Comparison of ENCODE assay signal across 2 cellular contexts in genomic region chr9:36063804-36064447, GRCh38.
TF ChIP-seq lines count a peak whose summit lies in the region.

No MANE protein-coding gene starts in this region.

TF ChIP-seq in HepG2, 621 proteins besides CTCF, POLR2A, EP300 and RAD21:
- TF ChIP-seq, protein P1, sequence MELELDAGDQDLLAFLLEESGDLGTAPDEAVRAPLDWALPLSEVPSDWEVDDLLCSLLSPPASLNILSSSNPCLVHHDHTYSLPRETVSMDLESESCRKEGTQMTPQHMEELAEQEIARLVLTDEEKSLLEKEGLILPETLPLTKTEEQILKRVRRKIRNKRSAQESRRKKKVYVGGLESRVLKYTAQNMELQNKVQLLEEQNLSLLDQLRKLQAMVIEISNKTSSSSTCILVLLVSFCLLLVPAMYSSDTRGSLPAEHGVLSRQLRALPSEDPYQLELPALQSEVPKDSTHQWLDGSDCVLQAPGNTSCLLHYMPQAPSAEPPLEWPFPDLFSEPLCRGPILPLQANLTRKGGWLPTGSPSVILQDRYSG (CRISPR knock-in tag; IDR thresholded peaks at IDR 0.05) = no peak
- TF ChIP-seq GPN1 (CRISPR knock-in tag; IDR thresholded peaks at IDR 0.05; ENCODE audit: borderline replicate concordance) (no peak), REXO4 (CRISPR knock-in tag; IDR thresholded peaks at IDR 0.05; ENCODE audit: borderline replicate concordance) (no peak), ZNF256 (CRISPR knock-in tag; conservative IDR thresholded peaks at IDR 0.05) (no peak), UBTF (CRISPR knock-in tag; IDR thresholded peaks at IDR 0.05) (no peak), ZNF775 (CRISPR knock-in tag; IDR thresholded peaks at IDR 0.05; ENCODE audit: borderline replicate concordance) (no peak), FOXJ3 (CRISPR knock-in tag; IDR thresholded peaks at IDR 0.05; ENCODE audit: borderline replicate concordance) (no peak), CCDC6 (CRISPR knock-in tag; IDR thresholded peaks at IDR 0.05) (no peak), PCBP1 (IDR thresholded peaks at IDR 0.05; ENCODE audit: borderline replicate concordance, low read depth, low read length) (no peak), MAFK (conservative IDR thresholded peaks at IDR 0.05 in 1 of 2, IDR thresholded peaks at IDR 0.05 in 1 of 2; ENCODE audit: low read length in 2 of 2) (peak; percentile 81 to 85), NCOR1 (IDR thresholded peaks at IDR 0.05; ENCODE audit: borderline replicate concordance, low read length) (no peak), MAFF (IDR thresholded peaks at IDR 0.05; ENCODE audit: low read depth, low read length) (peak; percentile 67), ZNF614 (CRISPR knock-in tag; IDR thresholded peaks at IDR 0.05; ENCODE audit: borderline replicate concordance) (no peak), POGZ (CRISPR knock-in tag; IDR thresholded peaks at IDR 0.05) (no peak)
- TF ChIP-seq, protein P2, sequence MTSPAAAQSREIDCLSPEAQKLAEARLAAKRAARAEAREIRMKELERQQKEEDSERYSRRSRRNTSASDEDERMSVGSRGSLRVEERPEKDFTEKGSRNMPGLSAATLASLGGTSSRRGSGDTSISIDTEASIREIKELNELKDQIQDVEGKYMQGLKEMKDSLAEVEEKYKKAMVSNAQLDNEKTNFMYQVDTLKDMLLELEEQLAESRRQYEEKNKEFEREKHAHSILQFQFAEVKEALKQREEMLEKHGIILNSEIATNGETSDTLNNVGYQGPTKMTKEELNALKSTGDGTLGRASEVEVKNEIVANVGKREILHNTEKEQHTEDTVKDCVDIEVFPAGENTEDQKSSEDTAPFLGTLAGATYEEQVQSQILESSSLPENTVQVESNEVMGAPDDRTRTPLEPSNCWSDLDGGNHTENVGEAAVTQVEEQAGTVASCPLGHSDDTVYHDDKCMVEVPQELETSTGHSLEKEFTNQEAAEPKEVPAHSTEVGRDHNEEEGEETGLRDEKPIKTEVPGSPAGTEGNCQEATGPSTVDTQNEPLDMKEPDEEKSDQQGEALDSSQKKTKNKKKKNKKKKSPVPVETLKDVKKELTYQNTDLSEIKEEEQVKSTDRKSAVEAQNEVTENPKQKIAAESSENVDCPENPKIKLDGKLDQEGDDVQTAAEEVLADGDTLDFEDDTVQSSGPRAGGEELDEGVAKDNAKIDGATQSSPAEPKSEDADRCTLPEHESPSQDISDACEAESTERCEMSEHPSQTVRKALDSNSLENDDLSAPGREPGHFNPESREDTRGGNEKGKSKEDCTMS (CRISPR knock-in tag; conservative IDR thresholded peaks at IDR 0.05) = no peak
- TF ChIP-seq, protein P3, sequence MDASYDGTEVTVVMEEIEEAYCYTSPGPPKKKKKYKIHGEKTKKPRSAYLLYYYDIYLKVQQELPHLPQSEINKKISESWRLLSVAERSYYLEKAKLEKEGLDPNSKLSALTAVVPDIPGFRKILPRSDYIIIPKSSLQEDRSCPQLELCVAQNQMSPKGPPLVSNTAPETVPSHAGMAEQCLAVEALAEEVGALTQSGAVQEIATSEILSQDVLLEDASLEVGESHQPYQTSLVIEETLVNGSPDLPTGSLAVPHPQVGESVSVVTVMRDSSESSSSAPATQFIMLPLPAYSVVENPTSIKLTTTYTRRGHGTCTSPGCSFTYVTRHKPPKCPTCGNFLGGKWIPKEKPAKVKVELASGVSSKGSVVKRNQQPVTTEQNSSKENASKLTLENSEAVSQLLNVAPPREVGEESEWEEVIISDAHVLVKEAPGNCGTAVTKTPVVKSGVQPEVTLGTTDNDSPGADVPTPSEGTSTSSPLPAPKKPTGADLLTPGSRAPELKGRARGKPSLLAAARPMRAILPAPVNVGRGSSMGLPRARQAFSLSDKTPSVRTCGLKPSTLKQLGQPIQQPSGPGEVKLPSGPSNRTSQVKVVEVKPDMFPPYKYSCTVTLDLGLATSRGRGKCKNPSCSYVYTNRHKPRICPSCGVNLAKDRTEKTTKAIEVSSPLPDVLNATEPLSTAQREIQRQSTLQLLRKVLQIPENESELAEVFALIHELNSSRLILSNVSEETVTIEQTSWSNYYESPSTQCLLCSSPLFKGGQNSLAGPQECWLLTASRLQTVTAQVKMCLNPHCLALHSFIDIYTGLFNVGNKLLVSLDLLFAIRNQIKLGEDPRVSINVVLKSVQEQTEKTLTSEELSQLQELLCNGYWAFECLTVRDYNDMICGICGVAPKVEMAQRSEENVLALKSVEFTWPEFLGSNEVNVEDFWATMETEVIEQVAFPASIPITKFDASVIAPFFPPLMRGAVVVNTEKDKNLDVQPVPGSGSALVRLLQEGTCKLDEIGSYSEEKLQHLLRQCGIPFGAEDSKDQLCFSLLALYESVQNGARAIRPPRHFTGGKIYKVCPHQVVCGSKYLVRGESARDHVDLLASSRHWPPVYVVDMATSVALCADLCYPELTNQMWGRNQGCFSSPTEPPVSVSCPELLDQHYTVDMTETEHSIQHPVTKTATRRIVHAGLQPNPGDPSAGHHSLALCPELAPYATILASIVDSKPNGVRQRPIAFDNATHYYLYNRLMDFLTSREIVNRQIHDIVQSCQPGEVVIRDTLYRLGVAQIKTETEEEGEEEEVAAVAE (CRISPR knock-in tag; IDR thresholded peaks at IDR 0.05; ENCODE audit: borderline replicate concordance) = no peak

TF ChIP-seq in K562, 482 proteins besides CTCF, POLR2A, EP300 and RAD21:
- peak; percentile 10; the same call in 1 of the 2 replicates for TF ChIP-seq MAFK (IDR thresholded peaks at IDR 0.05; ENCODE audit: low read length)
- TF ChIP-seq MAFG (tag; conservative IDR thresholded peaks at IDR 0.05) = peak; percentile 38
- peak; percentile 55 for TF ChIP-seq ZNF316 (IDR thresholded peaks at IDR 0.05)
- 0 out of 2 replicates have a peak, but pooled peaks have one; percentile 33 for TF ChIP-seq MAFF (IDR thresholded peaks at IDR 0.05; ENCODE audit: low read length)
- TF ChIP-seq CAMTA2 (CRISPR knock-in tag; conservative IDR thresholded peaks at IDR 0.05) = no peak
- TF ChIP-seq MTA3 (IDR thresholded peaks at IDR 0.05; ENCODE audit: borderline replicate concordance) = no peak
- TF ChIP-seq C11orf30 (IDR thresholded peaks at IDR 0.05; ENCODE audit: low read depth) = peak; percentile 37; the same call in 1 of the 2 replicates
- TF ChIP-seq RFX1 (IDR thresholded peaks at IDR 0.05) = no peak
